8 cellular contexts compared by ENCODE assay signal in genomic region chr7:100444311-100445278, GRCh38. TPM values are rescaled to one million over a fixed set of nuclear protein-coding genes. Genes with fewer than 3 reads are reported as not detected.
DNase-seq lines count a peak whose midpoint lies in the region; ATAC-seq, FAIRE-seq and TF ChIP-seq lines count a peak whose summit lies in the region.

No MANE protein-coding gene starts in this region.

- TF ChIP-seq EP300 in GM12878 (IDR thresholded peaks at IDR 0.05; ENCODE audit: borderline replicate concordance in 1 of 2, control insufficient read depth in 1 of 2, low read depth in 2 of 2, low read length in 2 of 2): no peak

- H2AFZ ChIP-seq in GM12878 (ENCODE audit: control insufficient read depth, low read depth, low read length): peak overlapping the region; percentile 47

- peaks cover 14% of the 10 kb centered on the region for H3K4me1 ChIP-seq in GM12878 (ENCODE audit: control insufficient read depth, insufficient read depth, low read length)

- H3K9me3 Mint-ChIP-seq in IgD-negative memory B cell: no peaks in the 10 kb centered on the region

- no peaks in the 10 kb centered on the region for H3K27me3 Mint-ChIP-seq in IgD-negative memory B cell

- 48% methylated on average over 14 of the region's 14 CpGs for WGBS in GM12878 (ENCODE audit: insufficient coverage, insufficient replicate concordance, low lambda C conversion rate, missing lambda C conversion rate)

- peaks cover 0 to 9% (median 6%) of the 10 kb centered on the region in 3 donors for H3K4me1 Mint-ChIP-seq in IgD-negative memory B cell

- H3K36me3 ChIP-seq in GM12878 (ENCODE audit: control insufficient read depth in 2 of 2, insufficient read depth in 2 of 2, low read length in 1 of 2): no peaks in the 10 kb centered on the region
- H3K36me3 ChIP-seq in WERI-Rb-1: no peaks in the 10 kb centered on the region

- DNase-seq in AG08396 (ENCODE audit: low spot score) (peak; percentile 47), GM12878 (ENCODE audit: low read depth, low spot score) (no peak), lung microvascular endothelial cell (ENCODE audit: low read depth in 2 of 2) (peak; percentile 97 to 99), NCI-H748 (lab: John Stamatoyannopoulos, UW; ENCODE audit: unreplicated experiment) (no peak), WERI-Rb-1 (no peak), activated gamma-delta T cell (lab: John Stamatoyannopoulos, UW) (no peak)

- ATAC-seq in GM12878: peak; percentile 70
- no peak for ATAC-seq in HG03342 (IDR thresholded peaks at IDR 0.05; ENCODE audit: unreplicated experiment)

- peak overlapping the region; percentile 3; the same call in 1 of the 2 replicates for H3K27ac ChIP-seq in GM12878 (ENCODE audit: control insufficient read depth, insufficient read depth)
- H3K27ac ChIP-seq in WERI-Rb-1: no peak overlapping the region

- H3K4me2 ChIP-seq in GM12878 (ENCODE audit: control insufficient read depth, insufficient read depth): no peak overlapping the region; the same call in 1 of the 2 replicates

- TF ChIP-seq CTCF in GM12878 (IDR thresholded peaks at IDR 0.05 in 2 of 3, conservative IDR thresholded peaks at IDR 0.05 in 1 of 3; ENCODE audit: control insufficient read depth in 2 of 3, extremely low read depth in 1 of 3, insufficient read depth in 1 of 3, low read depth in 3 of 3, low read length in 3 of 3): no peak
- no peak for TF ChIP-seq CTCF in WERI-Rb-1 (IDR thresholded peaks at IDR 0.05; ENCODE audit: low read depth, low read length)

- CTCF ChIA-PET in GM12878 (lab: Yijun Ruan, JAX): interaction anchor here (0.5 to 1.4 kb wide), 8 partner anchors 10 to 144 kb away, joined by 3 to 5 read pairs (median 3); no protein-coding TSS in a partner anchor

- TF ChIP-seq POLR2A in GM12878 (IDR thresholded peaks at IDR 0.05; ENCODE audit: low read depth, low read length): no peak

- 0 out of 2 replicates have a peak overlapping the region, but pooled peaks have one; percentile 15 for H3K9ac ChIP-seq in GM12878 (ENCODE audit: control insufficient read depth, insufficient read depth, low read length)

- H3K4me3 ChIP-seq in GM12878 (no peak overlapping the region), WERI-Rb-1 (ENCODE audit: low read depth, low read length) (no peak overlapping the region)

- intact Hi-C loops in GM12878 (cut with micrococcal nuclease; ENCODE audit: unreplicated experiment): no loop called here

- no peaks in the 10 kb centered on the region for H4K20me1 ChIP-seq in GM12878 (ENCODE audit: control insufficient read depth, insufficient read depth)

- POLR2A ChIA-PET in GM12878 (lab: Charles Lee): interaction anchor here (0.6 to 1.7 kb wide), 4 partner anchors 8 to 641 kb away, joined by 4 to 6 read pairs (median 6); partner anchors contain the start of genes MEPCE, PPP1R35, TRIM56 and ZCWPW1

- H3K79me2 ChIP-seq in GM12878 (ENCODE audit: control insufficient read depth, insufficient read depth, low read length): no peaks in the 10 kb centered on the region

- SMC1A ChIA-PET in GM12878 (lab: Charles Lee; ENCODE audit: uncharacterized antibody, unreplicated experiment): interaction anchor here (0.7 to 2.8 kb wide), 4 partner anchors 11 to 38 kb away, joined by 3 to 17 read pairs (median 4); partner anchors contain the start of genes MEPCE and ZCWPW1

- BruUV-seq in GM12878 (replicated peaks; lab: Mats Ljungman, UMichigan): no TSS peak

- H3K4me3 Mint-ChIP-seq in IgD-negative memory B cell: peak overlapping the region in 3 of 4 donors; percentile 6 to 80 (median 25)

- H3K27me3 ChIP-seq in GM12878 (replicated peaks in 1 of 2; ENCODE audit: control insufficient read depth in 2 of 2, insufficient read depth in 2 of 2, low read length in 1 of 2) (no peaks in the 10 kb centered on the region), WERI-Rb-1 (ENCODE audit: insufficient read depth, low read depth, severe bottlenecking) (no peaks in the 10 kb centered on the region)

- H3K36me3 Mint-ChIP-seq in IgD-negative memory B cell: no peaks in the 10 kb centered on the region

- FAIRE-seq in GM12878 (lab: Jason Lieb, UNC): no peak

- RAD21 ChIA-PET in GM12878 (lab: Charles Lee; ENCODE audit: unreplicated experiment): interaction anchor here (1.1 to 1.2 kb wide), 3 partner anchors 10 to 144 kb away, joined by 3 to 4 read pairs (median 3); partner anchors contain the start of gene ZCWPW1

- H3K9me3 ChIP-seq in GM12878 (replicated peaks; ENCODE audit: control insufficient read depth, insufficient read depth, low read length): no peaks in the 10 kb centered on the region
- no peaks in the 10 kb centered on the region for H3K9me3 ChIP-seq in WERI-Rb-1 (ENCODE audit: severe bottlenecking)

- in situ Hi-C loops in GM12878 (cut with MboI): no loop called here

- TF ChIP-seq RAD21 in GM12878 (IDR thresholded peaks at IDR 0.05; ENCODE audit: insufficient read depth, low read depth, low read length): no peak

- H3K27ac Mint-ChIP-seq in IgD-negative memory B cell: peak overlapping the region; percentile 33 to 63 (median 47)

RNA-seq across cellular contexts. Expression of gene PPP1R35, which starts 8.3 kb away (rescaled TPM):
- polyA plus RNA-seq in IgD-negative memory B cell: 39.3 TPM
- total RNA-seq in GM12878 (2013; cell fraction: nucleolus; rRNA removed): 12.0 and 12.4 TPM in 2 replicates
- total RNA-seq in GM12878 (2014; rRNA removed): 51.3 and 55.5 TPM in 2 replicates
- total RNA-seq in GM12878 (2014; rRNA removed; fragmentation: Illumina TruSeq; extraction: Trizol): 14.1 and 19.6 TPM in 2 replicates
- total RNA-seq in GM12878 (2021): 58.1 and 61.0 TPM in 2 replicates
- polyA plus RNA-seq in GM12878 (2011; ENCODE audit: low read depth): 6.0 TPM
- 7.9 and 15.2 TPM in 2 replicates for polyA plus RNA-seq in GM12878 (2011; rRNA removed)
- 19.4 and 34.8 TPM in 2 replicates for polyA plus RNA-seq in GM12878 (2011; cell fraction: cytosol; rRNA removed)
- 54.8 and 58.1 TPM in 2 replicates for polyA plus RNA-seq in GM12878 (2011; cell fraction: nucleus; rRNA removed)
- 31.2 and 32.0 TPM in 2 replicates for polyA plus RNA-seq in GM12878 (2012)
- polyA plus RNA-seq in GM12878 (2014; fragmentation: Illumina TruSeq; extraction: Trizol): 0.52 and 5.2 TPM in 2 replicates
- polyA plus RNA-seq in GM12878 (2014; fragmentation: Nextera tagmentation; extraction: Ambion mirVana): 1 to 10 TPM; 1.8 to 9.9 TPM
- polyA plus RNA-seq in GM12878 (2014; rRNA removed): 62.5 and 70.4 TPM in 2 replicates
- 10 to 100 TPM in 1 of 2 experiments, 1 to 10 TPM in 1; 4.0 to 56.3 TPM for polyA plus RNA-seq in GM12878 (2016; fragmentation: Nextera tagmentation; extraction: Ambion mirVana)
- 2.0 and 4.9 TPM in 2 replicates for polyA minus RNA-seq in GM12878 (2011; rRNA and poly(A)+ RNA removed)
- polyA minus RNA-seq in GM12878 (2011; cell fraction: cytosol; rRNA and poly(A)+ RNA removed): 6.9 and 9.5 TPM in 2 replicates
- 5.9 and 9.7 TPM in 2 replicates for polyA minus RNA-seq in GM12878 (2011; cell fraction: nucleus; rRNA and poly(A)+ RNA removed)
- 8.1 and 11.3 TPM in 2 replicates for total RNA-seq in lung microvascular endothelial cell

RNA-seq across cellular contexts. Expression of gene MEPCE, which starts 15.0 kb away (rescaled TPM):
- 19.8 TPM for polyA plus RNA-seq in IgD-negative memory B cell
- total RNA-seq in GM12878 (2013; cell fraction: nucleolus; rRNA removed): 21.3 and 27.2 TPM in 2 replicates
- 33.8 and 39.6 TPM in 2 replicates for total RNA-seq in GM12878 (2014; rRNA removed)
- 22.8 and 26.0 TPM in 2 replicates for total RNA-seq in GM12878 (2014; rRNA removed; fragmentation: Illumina TruSeq; extraction: Trizol)
- total RNA-seq in GM12878 (2021): 46.0 and 48.0 TPM in 2 replicates
- polyA plus RNA-seq in GM12878 (2011; ENCODE audit: low read depth): 17.6 TPM
- polyA plus RNA-seq in GM12878 (2011; rRNA removed): 9.1 and 16.2 TPM in 2 replicates
- 17.2 and 23.4 TPM in 2 replicates for polyA plus RNA-seq in GM12878 (2011; cell fraction: cytosol; rRNA removed)
- polyA plus RNA-seq in GM12878 (2011; cell fraction: nucleus; rRNA removed): 33.6 and 46.8 TPM in 2 replicates
- polyA plus RNA-seq in GM12878 (2012): 31.5 and 32.5 TPM in 2 replicates
- 15.1 and 35.8 TPM in 2 replicates for polyA plus RNA-seq in GM12878 (2014; fragmentation: Illumina TruSeq; extraction: Trizol)
- polyA plus RNA-seq in GM12878 (2014; fragmentation: Nextera tagmentation; extraction: Ambion mirVana): 10 to 100 TPM in 1 of 2 experiments, 1 to 10 TPM in 1; 8.2 to 12.6 TPM
- polyA plus RNA-seq in GM12878 (2014; rRNA removed): 32.3 and 42.0 TPM in 2 replicates
- 10 to 100 TPM; 14.9 to 18.1 TPM for polyA plus RNA-seq in GM12878 (2016; fragmentation: Nextera tagmentation; extraction: Ambion mirVana)
- 23.3 and 38.0 TPM in 2 replicates for polyA minus RNA-seq in GM12878 (2011; rRNA and poly(A)+ RNA removed)
- 12.3 and 15.0 TPM in 2 replicates for polyA minus RNA-seq in GM12878 (2011; cell fraction: cytosol; rRNA and poly(A)+ RNA removed)
- polyA minus RNA-seq in GM12878 (2011; cell fraction: nucleus; rRNA and poly(A)+ RNA removed): 23.2 and 40.4 TPM in 2 replicates
- total RNA-seq in lung microvascular endothelial cell: 25.1 and 40.5 TPM in 2 replicates

RNA-seq across cellular contexts. Expression of gene ZCWPW1, which starts 16.1 kb away (rescaled TPM):
- polyA plus RNA-seq in IgD-negative memory B cell: 12.1 TPM
- total RNA-seq in GM12878 (2013; cell fraction: nucleolus; rRNA removed): 6.6 and 6.8 TPM in 2 replicates
- 2.5 and 3.8 TPM in 2 replicates for total RNA-seq in GM12878 (2014; rRNA removed)
- total RNA-seq in GM12878 (2014; rRNA removed; fragmentation: Illumina TruSeq; extraction: Trizol): 3.8 and 4.4 TPM in 2 replicates
- 3.3 and 3.7 TPM in 2 replicates for total RNA-seq in GM12878 (2021)
- polyA plus RNA-seq in GM12878 (2011; ENCODE audit: low read depth): 4.2 TPM
- 2.9 and 4.6 TPM in 2 replicates for polyA plus RNA-seq in GM12878 (2011; rRNA removed)
- 2.3 and 3.0 TPM in 2 replicates for polyA plus RNA-seq in GM12878 (2011; cell fraction: cytosol; rRNA removed)
- polyA plus RNA-seq in GM12878 (2011; cell fraction: nucleus; rRNA removed): 6.2 and 7.2 TPM in 2 replicates
- 3.7 and 4.0 TPM in 2 replicates for polyA plus RNA-seq in GM12878 (2012)
- 3.9 and 4.3 TPM in 2 replicates for polyA plus RNA-seq in GM12878 (2014; fragmentation: Illumina TruSeq; extraction: Trizol)
- 1 to 10 TPM; 1.3 to 2.3 TPM for polyA plus RNA-seq in GM12878 (2014; fragmentation: Nextera tagmentation; extraction: Ambion mirVana)
- 4.4 and 5.1 TPM in 2 replicates for polyA plus RNA-seq in GM12878 (2014; rRNA removed)
- 1 to 10 TPM; 3.5 to 3.9 TPM for polyA plus RNA-seq in GM12878 (2016; fragmentation: Nextera tagmentation; extraction: Ambion mirVana)
- polyA minus RNA-seq in GM12878 (2011; rRNA and poly(A)+ RNA removed): 1.5 and 2.0 TPM in 2 replicates
- polyA minus RNA-seq in GM12878 (2011; cell fraction: cytosol; rRNA and poly(A)+ RNA removed): 1.3 and 2.1 TPM in 2 replicates
- polyA minus RNA-seq in GM12878 (2011; cell fraction: nucleus; rRNA and poly(A)+ RNA removed): 1.8 and 1.9 TPM in 2 replicates
- 0.44 and 0.79 TPM in 2 replicates for total RNA-seq in lung microvascular endothelial cell

RNA-seq across cellular contexts. Expression of gene SPACDR, which starts 19.5 kb away (rescaled TPM):
- 0.78 TPM for polyA plus RNA-seq in IgD-negative memory B cell
- 4.9 and 5.0 TPM in 2 replicates for total RNA-seq in GM12878 (2013; cell fraction: nucleolus; rRNA removed)
- 0.49 and 1.2 TPM in 2 replicates for total RNA-seq in GM12878 (2014; rRNA removed)
- 0.18 and 0.28 TPM in 2 replicates for total RNA-seq in GM12878 (2014; rRNA removed; fragmentation: Illumina TruSeq; extraction: Trizol)
- total RNA-seq in GM12878 (2021): 1.1 and 1.5 TPM in 2 replicates
- 0.43 TPM for polyA plus RNA-seq in GM12878 (2011; ENCODE audit: low read depth)
- polyA plus RNA-seq in GM12878 (2011; rRNA removed): 0.65 and 0.81 TPM in 2 replicates
- 0.80 and 1.1 TPM in 2 replicates for polyA plus RNA-seq in GM12878 (2011; cell fraction: cytosol; rRNA removed)
- 4.4 and 5.2 TPM in 2 replicates for polyA plus RNA-seq in GM12878 (2011; cell fraction: nucleus; rRNA removed)
- 1.3 and 1.6 TPM in 2 replicates for polyA plus RNA-seq in GM12878 (2012)
- 0.56 TPM in 1 of 2 replicates, not detected in the other for polyA plus RNA-seq in GM12878 (2014; fragmentation: Illumina TruSeq; extraction: Trizol)
- polyA plus RNA-seq in GM12878 (2014; fragmentation: Nextera tagmentation; extraction: Ambion mirVana): under 1 TPM; 0.29 TPM
- polyA plus RNA-seq in GM12878 (2014; rRNA removed): 0.78 and 1.2 TPM in 2 replicates
- polyA plus RNA-seq in GM12878 (2016; fragmentation: Nextera tagmentation; extraction: Ambion mirVana): under 1 TPM; 0.60 to 0.71 TPM
- 0.51 and 2.3 TPM in 2 replicates for polyA minus RNA-seq in GM12878 (2011; rRNA and poly(A)+ RNA removed)
- polyA minus RNA-seq in GM12878 (2011; cell fraction: cytosol; rRNA and poly(A)+ RNA removed): not detected in 2 replicates
- polyA minus RNA-seq in GM12878 (2011; cell fraction: nucleus; rRNA and poly(A)+ RNA removed): 0.85 TPM in 1 of 2 replicates, not detected in the other
- total RNA-seq in lung microvascular endothelial cell: 0.40 and 0.44 TPM in 2 replicates

RNA-seq across cellular contexts. Expression of gene TSC22D4, which starts 34.4 kb away (rescaled TPM):
- polyA plus RNA-seq in IgD-negative memory B cell (25.6 TPM), GM12878 (2011; rRNA removed) (7.3 and 13.8 TPM in 2 replicates), GM12878 (2014; fragmentation: Illumina TruSeq; extraction: Trizol) (8.3 and 13.7 TPM in 2 replicates), GM12878 (2014; fragmentation: Nextera tagmentation; extraction: Ambion mirVana) (1 to 10 TPM in 1 of 2 experiments, under 1 TPM in 1; 0.50 to 1.2 TPM), GM12878 (2014; rRNA removed) (47.8 and 55.6 TPM in 2 replicates), GM12878 (2016; fragmentation: Nextera tagmentation; extraction: Ambion mirVana) (10 to 100 TPM; 32.6 to 33.3 TPM)
- 37.8 and 39.1 TPM in 2 replicates for total RNA-seq in GM12878 (2013; cell fraction: nucleolus; rRNA removed)
- total RNA-seq in GM12878 (2014; rRNA removed) (33.2 and 39.9 TPM in 2 replicates), GM12878 (2014; rRNA removed; fragmentation: Illumina TruSeq; extraction: Trizol) (11.7 and 16.2 TPM in 2 replicates), GM12878 (2021) (63.7 and 65.7 TPM in 2 replicates), lung microvascular endothelial cell (21.6 and 25.8 TPM in 2 replicates)
- polyA plus RNA-seq in GM12878 (2011; ENCODE audit: low read depth): 18.1 TPM
- 22.0 and 27.1 TPM in 2 replicates for polyA plus RNA-seq in GM12878 (2011; cell fraction: cytosol; rRNA removed)
- polyA plus RNA-seq in GM12878 (2011; cell fraction: nucleus; rRNA removed): 59.8 and 71.4 TPM in 2 replicates
- polyA plus RNA-seq in GM12878 (2012): 51.5 and 56.1 TPM in 2 replicates
- 8.7 and 22.5 TPM in 2 replicates for polyA minus RNA-seq in GM12878 (2011; rRNA and poly(A)+ RNA removed)
- 21.2 TPM in 2 replicates for polyA minus RNA-seq in GM12878 (2011; cell fraction: cytosol; rRNA and poly(A)+ RNA removed)
- 11.8 and 19.4 TPM in 2 replicates for polyA minus RNA-seq in GM12878 (2011; cell fraction: nucleus; rRNA and poly(A)+ RNA removed)

Comparison
In these comparisons a context has a peak if more than half of its experiments do, and no peak if none do; other contexts are left out.
1. DNase-seq: peak in AG08396 (single experiment) and lung microvascular endothelial cell (2 of 2); none in GM12878 (single experiment), NCI-H748 (single experiment), WERI-Rb-1 (single experiment) and activated gamma-delta T cell (single experiment).